ENCODE assay signal across 9 cellular contexts in genomic region chr6:56742122-56742791, GRCh38.
DNase-seq lines count a peak whose midpoint lies in the region; ATAC-seq and FAIRE-seq lines count a peak whose summit lies in the region.
"Had no signal": no experiment of that assay in that cellular context is flagged by ENCODE, and none has a peak within 500 bp of the region (broad histone marks: within the 10 kb centered on the region; RNA-seq: fewer than 3 reads in every experiment).

No MANE protein-coding gene starts in this region.

- ATAC-seq in GM19023 (IDR thresholded peaks at IDR 0.05; ENCODE audit: unreplicated experiment) (peak; percentile 44), HG03097 (IDR thresholded peaks at IDR 0.05; ENCODE audit: low FRiP score, unreplicated experiment) (peak; percentile 65)

- DNase-seq in renal cortical epithelial cell (ENCODE audit: low read depth), result peak; percentile 77
- no peak for DNase-seq in Ammon's horn (ENCODE audit: low spot score)
- no peak for DNase-seq in NCI-H2081 (lab: John Stamatoyannopoulos, UW)
- no peak for DNase-seq in stimulated activated CD4-positive, alpha-beta T cell treated with anti-CD3 and anti-CD28 coated beads, Interleukin-12 subunit alpha, Interleukin-12 subunit beta, amount 100 ng/mL, for 4 hours
- no peak for DNase-seq in activated CD8-positive, alpha-beta memory T cell treated with anti-CD3 and anti-CD28 coated beads, Interleukin-2, amount 50 U/mL, for 4 hours
- DNase-seq: activated naive CD8-positive, alpha-beta T cell treated with anti-CD3 and anti-CD28 coated beads, Interleukin-2, amount 10 ng/mL, durations not matched to agents 7 days and 5 days had no signal

- FAIRE-seq in endometrium (lab: Jason Lieb, UNC), result peak; percentile 50
